1 cellular context compared by ENCODE assay signal in genomic region chr10:126433351-126433750, GRCh38.
TF ChIP-seq lines count a peak whose summit lies in the region.

No MANE protein-coding gene starts in this region.

TF ChIP-seq in GM23338, 12 proteins besides CTCF, POLR2A, EP300 and RAD21:
- TF ChIP-seq ZNF462 (CRISPR knock-in tag; IDR thresholded peaks at IDR 0.05): no peak
- no peak for TF ChIP-seq JUNB (IDR thresholded peaks at IDR 0.05; ENCODE audit: unreplicated experiment)
- no peak for TF ChIP-seq EZH2phosphoT487 (IDR thresholded peaks at IDR 0.05; ENCODE audit: unreplicated experiment)
- no peak for TF ChIP-seq CREB1 (CRISPR knock-in tag; IDR thresholded peaks at IDR 0.05; ENCODE audit: low read depth)
- no peak for TF ChIP-seq NANOG (IDR thresholded peaks at IDR 0.05; ENCODE audit: borderline replicate concordance)
- TF ChIP-seq STAT1 (IDR thresholded peaks at IDR 0.05; ENCODE audit: unreplicated experiment): no peak
- TF ChIP-seq EZH2 (IDR thresholded peaks at IDR 0.05; ENCODE audit: low read depth, unreplicated experiment): no peak
- no peak for TF ChIP-seq ZNF114 (CRISPR knock-in tag; IDR thresholded peaks at IDR 0.05)
- no peak for TF ChIP-seq ETS1 (IDR thresholded peaks at IDR 0.05)
- no peak for TF ChIP-seq POLR2AphosphoS5 (IDR thresholded peaks at IDR 0.05; ENCODE audit: low read depth)
- TF ChIP-seq REST (IDR thresholded peaks at IDR 0.05; ENCODE audit: unreplicated experiment): no peak
- no peak for TF ChIP-seq ZNF331 (CRISPR knock-in tag; IDR thresholded peaks at IDR 0.05; ENCODE audit: low read depth)
